In genomic region chr11:125433454-125434121, GRCh38 we compare ENCODE assay signal across 8 cellular contexts.
DNase-seq lines count a peak whose midpoint lies in the region; ATAC-seq and TF ChIP-seq lines count a peak whose summit lies in the region.

No MANE protein-coding gene starts in this region.

- no peak for TF ChIP-seq CTCF in HEK293 (tag by site-specific recombination; IDR thresholded peaks at IDR 0.05)
- peak in 1 of 5 experiments; percentile 15 for TF ChIP-seq CTCF in transverse colon (IDR thresholded peaks at IDR 0.05)

- no peak overlapping the region for H3K27ac ChIP-seq in HEK293 (ENCODE audit: extremely low read depth, low read depth, low read length)
- H3K27ac ChIP-seq in transverse colon: no peak overlapping the region

- H3K4me3 ChIP-seq in HEK293 (ENCODE audit: low read depth, low read length) (no peak overlapping the region), transverse colon (no peak overlapping the region)

- peaks cover 0 to 18% of the 10 kb centered on the region in 2 experiments; a peak in 1 of 3 replicates for H3K36me3 ChIP-seq in HEK293 (ENCODE audit: control insufficient read depth in 2 of 2, insufficient read depth in 1 of 2, low read length in 2 of 2)
- no peaks in the 10 kb centered on the region for H3K36me3 ChIP-seq in transverse colon

- intact Hi-C loops in transverse colon (cut with DNase I; ENCODE audit: low total_unique reads): no loop called here

- CTCF ChIA-PET in HEK293 (lab: Yijun Ruan, JAX): interaction anchor here (0.6 to 10.0 kb wide), 21 partner anchors 9 to 811 kb away, joined by 3 to 81 read pairs (median 5); partner anchors contain the start of gene TBRG1

- TF ChIP-seq POLR2A in transverse colon (IDR thresholded peaks at IDR 0.05): no peak

- H3K4me1 ChIP-seq in HEK293 (ENCODE audit: control insufficient read depth, insufficient read depth, low read length): no peaks in the 10 kb centered on the region
- no peaks in the 10 kb centered on the region for H3K4me1 ChIP-seq in transverse colon

- no peaks in the 10 kb centered on the region for H3K27me3 ChIP-seq in transverse colon

- peak; percentile 96 for ATAC-seq in left lobe of liver
- no peak for ATAC-seq in HG02970 (IDR thresholded peaks at IDR 0.05; ENCODE audit: low FRiP score, unreplicated experiment)

- H3K9me3 ChIP-seq in HEK293 (ENCODE audit: control insufficient read depth, insufficient read depth, low read depth, low read length) (no peaks in the 10 kb centered on the region), transverse colon (no peaks in the 10 kb centered on the region)

- peak; percentile 53 for DNase-seq in SIG-M5 treated with dmso at 0.1 percent for 504 hours (lab: John Stamatoyannopoulos, UW; ENCODE audit: unreplicated experiment)
- no peak for DNase-seq in SIG-M5 (lab: John Stamatoyannopoulos, UW)
- DNase-seq in NOMO-1 treated with DMSO at 0.1 percent for 48 hours (lab: John Stamatoyannopoulos, UW; ENCODE audit: unreplicated experiment): peak; percentile 56
- DNase-seq in dermis blood vessel endothelial cell: peak; percentile 68
- peak; percentile 59 for DNase-seq in left lobe of liver (ENCODE audit: low spot score)
- DNase-seq in transverse colon: peak; percentile 10

- WGBS in transverse colon (ENCODE audit: low coverage in 1 of 2), 2 donors: 6 to 21% methylated on average over 5 to 11 of the region's 11 CpGs

- POLR2A ChIA-PET in HEK293 (lab: Yijun Ruan, JAX): interaction anchor here (0.6 to 0.8 kb wide), 2 partner anchors 69 to 145 kb away, joined by 3 to 8 read pairs; no protein-coding TSS in a partner anchor

- TF ChIP-seq EP300 in transverse colon (IDR thresholded peaks at IDR 0.05; ENCODE audit: low read depth): no peak

- in situ Hi-C loops in transverse colon (cut with MboI; ENCODE audit: low pct_ligation_motif_present in 1 of 4, low pct_unique_long_range_greater_than_20kb in 1 of 4, low sequenced_read_pairs in 3 of 4): no loop called here

TF ChIP-seq in HEK293, 187 proteins besides CTCF, POLR2A, EP300 and RAD21:
- TF ChIP-seq ZNF654 (tag by site-specific recombination; IDR thresholded peaks at IDR 0.05; ENCODE audit: low read depth) (peak; percentile 54), PRDM2 (tag by site-specific recombination; IDR thresholded peaks at IDR 0.05; ENCODE audit: borderline replicate concordance) (no peak), ZBTB10 (tag by site-specific recombination; IDR thresholded peaks at IDR 0.05) (no peak)
